In genomic region chr7:55593172-55593514, GRCh38 we compare ENCODE assay signal across 23 cellular contexts. TPM values are rescaled to one million over a fixed set of nuclear protein-coding genes. Genes with fewer than 3 reads are reported as not detected.
DNase-seq lines count a peak whose midpoint lies in the region; ATAC-seq, FAIRE-seq and TF ChIP-seq lines count a peak whose summit lies in the region.
"Had no signal": no experiment of that assay in that cellular context is flagged by ENCODE, and none has a peak within 500 bp of the region (broad histone marks: within the 10 kb centered on the region; RNA-seq: fewer than 3 reads in every experiment).

No MANE protein-coding gene starts in this region.

- no peak overlapping the region for H2BK15ac ChIP-seq in neuronal stem cell (ENCODE audit: low read length)

- H3K36me3 ChIP-seq in astrocyte (ENCODE audit: insufficient read depth, low read length), result no peaks in the 10 kb centered on the region
- H3K36me3 ChIP-seq in neuronal stem cell (replicated peaks in 1 of 2; ENCODE audit: control insufficient read depth in 2 of 2, insufficient read depth in 2 of 2, low read length in 2 of 2), result no peaks in the 10 kb centered on the region
- H3K36me3 ChIP-seq: adrenal gland, BLaER1, MG63, pancreas, right atrium auricular region had no signal

- WGBS in neuronal stem cell (ENCODE audit: extremely low coverage in 2 of 2, insufficient read length in 2 of 2, insufficient replicate concordance in 1 of 2), 2 donors, result no CpG with 5 or more reads among the region's 4 CpGs

- no peak overlapping the region for H3K27ac ChIP-seq in astrocyte (ENCODE audit: low read depth, low read length)
- H3K27ac ChIP-seq in neuronal stem cell (replicated peaks; ENCODE audit: low read length), result no peak overlapping the region
- H3K27ac ChIP-seq: adrenal gland, BLaER1, dorsolateral prefrontal cortex, pancreas, right atrium auricular region, RWPE1, SK-N-MC had no signal

- H2BK120ac ChIP-seq in neuronal stem cell (ENCODE audit: low read depth, low read length), result no peak overlapping the region

- H2BK5ac ChIP-seq in neuronal stem cell (ENCODE audit: low read length), result no peak overlapping the region

- H3K4me3 Mint-ChIP-seq in astrocyte (ENCODE audit: unreplicated experiment), result no peak overlapping the region
- no peak overlapping the region for H3K4me3 Mint-ChIP-seq in activated T-helper 1 cell treated with anti-CD3 and anti-CD28 coated beads, Interleukin-12 subunit alpha, Interleukin-12 subunit beta, Interleukin-2, Interleukin-4 antibody, amounts not matched to agents 30 ng/mL and 10 ng/mL and 1 ng/mL, durations not matched to agents 14 hours and 24 hours and 36 hours
- H3K4me3 Mint-ChIP-seq: brain, nephron progenitor cell, type B pancreatic cell had no signal

- peaks cover 3% of the 10 kb centered on the region for H3K27me3 ChIP-seq in astrocyte (ENCODE audit: insufficient read depth, low read length)
- peaks cover 0 to 9% (median 2%) of the 10 kb centered on the region in 3 experiments for H3K27me3 ChIP-seq in neuronal stem cell (ENCODE audit: control insufficient read depth in 3 of 3, insufficient read depth in 3 of 3, low read depth in 1 of 3, low read length in 3 of 3)
- H3K27me3 ChIP-seq: adrenal gland, BLaER1, MG63, pancreas, right atrium auricular region had no signal

- no peak for ATAC-seq in HG03095 (IDR thresholded peaks at IDR 0.05; ENCODE audit: unreplicated experiment)

- H3K4me1 ChIP-seq in astrocyte (ENCODE audit: insufficient read depth, low read length) (peaks cover 5% of the 10 kb centered on the region), neuronal stem cell (ENCODE audit: control insufficient read depth in 2 of 2, insufficient read depth in 1 of 2, low read depth in 1 of 2, low read length in 2 of 2) (peaks cover 0 to 2% of the 10 kb centered on the region in 2 donors)
- H3K4me1 ChIP-seq: Caco-2, pancreas had no signal

- no peak overlapping the region for H4K8ac ChIP-seq in neuronal stem cell (ENCODE audit: low read depth, low read length)

- no peak overlapping the region for H3K9ac ChIP-seq in astrocyte (ENCODE audit: low read length)
- H3K9ac ChIP-seq in neuronal stem cell (ENCODE audit: low read depth, low read length, poor library complexity), result no peak overlapping the region
- H3K9ac ChIP-seq: BLaER1 had no signal

- intact Hi-C loops in activated T-helper 1 cell treated with anti-CD3 and anti-CD28 coated beads, Interleukin-12 subunit alpha, Interleukin-12 subunit beta, Interleukin-2, Interleukin-4 antibody, amounts not matched to agents 30 ng/mL and 10 ng/mL and 1 ng/mL, durations not matched to agents 14 hours and 24 hours and 36 hours (cut with micrococcal nuclease), result loop anchor here (1.0 kb wide), 2 partner anchors 19 to 160 kb away; no protein-coding TSS in a partner anchor

- H3K23ac ChIP-seq in neuronal stem cell (ENCODE audit: low read depth, low read length, poor library complexity), result peak overlapping the region; percentile 37

- H2AK5ac ChIP-seq in neuronal stem cell (ENCODE audit: low read depth, low read length), result no peak overlapping the region

- H3K27ac Mint-ChIP-seq in astrocyte (ENCODE audit: unreplicated experiment), result no peak overlapping the region
- H3K27ac Mint-ChIP-seq in activated T-helper 1 cell treated with anti-CD3 and anti-CD28 coated beads, Interleukin-12 subunit alpha, Interleukin-12 subunit beta, Interleukin-2, Interleukin-4 antibody, amounts not matched to agents 30 ng/mL and 10 ng/mL and 1 ng/mL, durations not matched to agents 14 hours and 24 hours and 36 hours, result no peak overlapping the region
- H3K27ac Mint-ChIP-seq: brain, nephron progenitor cell, type B pancreatic cell had no signal

- H3K4me1 Mint-ChIP-seq in astrocyte (ENCODE audit: low read depth, unreplicated experiment), result peaks cover 2% of the 10 kb centered on the region
- H3K4me1 Mint-ChIP-seq in activated T-helper 1 cell treated with anti-CD3 and anti-CD28 coated beads, Interleukin-12 subunit alpha, Interleukin-12 subunit beta, Interleukin-2, Interleukin-4 antibody, amounts not matched to agents 30 ng/mL and 10 ng/mL and 1 ng/mL, durations not matched to agents 14 hours and 24 hours and 36 hours (ENCODE audit: low read depth), result peaks cover 35% of the 10 kb centered on the region
- H3K4me1 Mint-ChIP-seq: brain, nephron progenitor cell had no signal

- H3K9me3 ChIP-seq in astrocyte (ENCODE audit: insufficient read depth, low read depth, low read length), result no peaks in the 10 kb centered on the region
- peaks cover 0 to 4% of the 10 kb centered on the region in 2 donors for H3K9me3 ChIP-seq in neuronal stem cell (replicated peaks in 1 of 2; ENCODE audit: control insufficient read depth in 2 of 2, insufficient read depth in 1 of 2, low read depth in 1 of 2, low read length in 2 of 2)
- H3K9me3 ChIP-seq: adrenal gland, BLaER1, Caco-2, MG63, pancreas, right atrium auricular region had no signal

- H2BK12ac ChIP-seq in neuronal stem cell (ENCODE audit: low read length), result no peak overlapping the region

- peaks cover 35% of the 10 kb centered on the region for H3K27me3 Mint-ChIP-seq in astrocyte (ENCODE audit: low read depth, unreplicated experiment)
- H3K27me3 Mint-ChIP-seq in activated T-helper 1 cell treated with anti-CD3 and anti-CD28 coated beads, Interleukin-12 subunit alpha, Interleukin-12 subunit beta, Interleukin-2, Interleukin-4 antibody, amounts not matched to agents 30 ng/mL and 10 ng/mL and 1 ng/mL, durations not matched to agents 14 hours and 24 hours and 36 hours (ENCODE audit: insufficient read depth), result peaks cover 4% of the 10 kb centered on the region

- no peaks in the 10 kb centered on the region for H4K20me1 ChIP-seq in astrocyte (ENCODE audit: insufficient read depth, low read length)
- H4K20me1 ChIP-seq: BLaER1 had no signal

- H3K4me3 ChIP-seq in astrocyte (ENCODE audit: insufficient read depth, low read depth, low read length) (no peak overlapping the region), neuronal stem cell (ENCODE audit: low read length in 2 of 2) (no peak overlapping the region)
- H3K4me3 ChIP-seq: adrenal gland, BLaER1, dorsolateral prefrontal cortex, MG63, pancreas, right atrium auricular region, SK-N-MC had no signal

- H3K18ac ChIP-seq in neuronal stem cell (ENCODE audit: low read length), result peak overlapping the region; percentile 15

- no peak for TF ChIP-seq CTCF in astrocyte (IDR thresholded peaks at IDR 0.05; ENCODE audit: insufficient read depth, low read depth, low read length)

- no peaks in the 10 kb centered on the region for H3K36me3 Mint-ChIP-seq in astrocyte (ENCODE audit: low read depth, unreplicated experiment)
- H3K36me3 Mint-ChIP-seq in activated T-helper 1 cell treated with anti-CD3 and anti-CD28 coated beads, Interleukin-12 subunit alpha, Interleukin-12 subunit beta, Interleukin-2, Interleukin-4 antibody, amounts not matched to agents 30 ng/mL and 10 ng/mL and 1 ng/mL, durations not matched to agents 14 hours and 24 hours and 36 hours (ENCODE audit: low read depth), result no peaks in the 10 kb centered on the region
- H3K36me3 Mint-ChIP-seq: brain, type B pancreatic cell had no signal

- H3K79me1 ChIP-seq in neuronal stem cell (ENCODE audit: low read depth, low read length), result no peaks in the 10 kb centered on the region

- no peak overlapping the region for H3K4ac ChIP-seq in neuronal stem cell (ENCODE audit: low read length)

- H3K4me2 ChIP-seq in astrocyte (ENCODE audit: low read length), result peak overlapping the region; percentile 38
- no peak overlapping the region for H3K4me2 ChIP-seq in neuronal stem cell (ENCODE audit: insufficient read depth, low read length, poor library complexity, severe bottlenecking)
- H3K4me2 ChIP-seq: BLaER1 had no signal

- no peak overlapping the region for H3K14ac ChIP-seq in neuronal stem cell (ENCODE audit: low read length)

- no peak overlapping the region for H4K91ac ChIP-seq in neuronal stem cell (ENCODE audit: low read depth, low read length, poor library complexity)

- no peaks in the 10 kb centered on the region for H3K79me2 ChIP-seq in astrocyte (ENCODE audit: insufficient read depth, low read length)

- FAIRE-seq in astrocyte (lab: Jason Lieb, UNC) (no peak), frontal cortex (lab: Jason Lieb, UNC) (no peak)
- FAIRE-seq: islet of Langerhans, pancreas had no signal

- DNase-seq in GM03348 (ENCODE audit: low spot score), result peak; percentile 8
- DNase-seq in HCEC 1CT, result peak; percentile 56
- DNase-seq in astrocyte (ENCODE audit: low read depth), result no peak
- DNase-seq in neuronal stem cell (ENCODE audit: low spot score), result no peak
- DNase-seq in frontal cortex (ENCODE audit: low spot score in 2 of 2), result no peak
- no peak for DNase-seq in GM19238 (ENCODE audit: insufficient read length, low spot score)
- no peak for DNase-seq in activated T-helper 1 cell treated with anti-CD3 and anti-CD28 coated beads, Interleukin-12 subunit alpha, Interleukin-12 subunit beta, Interleukin-2, Interleukin-4 antibody, amounts not matched to agents 30 ng/mL and 10 ng/mL and 1 ng/mL, durations not matched to agents 14 hours and 24 hours and 36 hours (ENCODE audit: low spot score)
- DNase-seq: cerebellar nuclear complex, NCI-H1417 treated with DMSO at 0.1 percent for 48 hours had no signal

- H2AFZ ChIP-seq in astrocyte (ENCODE audit: low read depth, low read length) (no peak overlapping the region), neuronal stem cell (ENCODE audit: low read length) (no peak overlapping the region)

- no peaks in the 10 kb centered on the region for H3K9me3 Mint-ChIP-seq in astrocyte (ENCODE audit: unreplicated experiment)
- H3K9me3 Mint-ChIP-seq in activated T-helper 1 cell treated with anti-CD3 and anti-CD28 coated beads, Interleukin-12 subunit alpha, Interleukin-12 subunit beta, Interleukin-2, Interleukin-4 antibody, amounts not matched to agents 30 ng/mL and 10 ng/mL and 1 ng/mL, durations not matched to agents 14 hours and 24 hours and 36 hours, result no peaks in the 10 kb centered on the region
- H3K9me3 Mint-ChIP-seq: type B pancreatic cell had no signal

RNA-seq across cellular contexts. Expression of gene VOPP1, which starts 20.8 kb away (rescaled TPM):
- total RNA-seq in astrocyte (111 and 133 TPM in 2 replicates), frontal cortex (83.6 TPM)
- 38.1 TPM for polyA plus RNA-seq in neuronal stem cell (2013, experiment 1 of 2)
- 37.8 TPM for polyA plus RNA-seq in neuronal stem cell (2013, experiment 2 of 2)
- 96.3 and 102 TPM in 2 replicates for total RNA-seq in activated T-helper 1 cell treated with anti-CD3 and anti-CD28 coated beads, Interleukin-12 subunit alpha, Interleukin-12 subunit beta, Interleukin-2, Interleukin-4 antibody, amounts not matched to agents 30 ng/mL and 10 ng/mL and 1 ng/mL, durations not matched to agents 14 hours and 24 hours and 36 hours

Comparison
In these comparisons a context has a peak if more than half of its experiments do, and no peak if none do; other contexts are left out.
1. DNase-seq: peak in GM03348 (single experiment) and HCEC 1CT (single experiment); none in astrocyte (single experiment), neuronal stem cell (single experiment), frontal cortex (0 of 2), GM19238 (single experiment) and activated T-helper 1 cell treated with anti-CD3 and anti-CD28 coated beads, Interleukin-12 subunit alpha, Interleukin-12 subunit beta, Interleukin-2, Interleukin-4 antibody, amounts not matched to agents 30 ng/mL and 10 ng/mL and 1 ng/mL, durations not matched to agents 14 hours and 24 hours and 36 hours (single experiment).